ENCODE assay signal across 12 cellular contexts in the genomic region with DNA sequence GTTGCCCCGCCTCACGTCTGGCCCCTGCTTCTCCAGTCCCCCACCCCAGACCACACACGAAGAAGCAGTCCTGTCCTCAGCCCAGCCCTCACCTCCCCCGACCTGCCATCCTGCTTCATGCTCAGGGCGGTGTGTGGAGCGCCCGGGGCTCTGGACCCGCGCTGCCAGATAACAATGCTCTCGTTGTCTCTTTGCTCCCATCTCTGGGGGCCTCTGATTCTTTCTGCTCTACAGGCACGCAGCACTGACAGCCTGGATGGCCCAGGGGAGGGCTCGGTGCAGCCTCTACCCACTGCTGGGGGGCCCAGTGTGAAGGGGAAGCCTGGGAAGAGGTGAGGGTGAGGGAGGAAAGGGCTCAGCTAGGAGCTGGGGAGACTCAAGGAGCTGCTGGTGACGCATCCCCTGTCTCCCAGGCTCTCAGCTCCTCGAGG. TPM values are rescaled to one million over a fixed set of nuclear protein-coding genes. Genes with fewer than 3 reads are reported as not detected.
DNase-seq lines count a peak whose midpoint lies in the region; ATAC-seq and TF ChIP-seq lines count a peak whose summit lies in the region.
"Had no signal": no experiment of that assay in that cellular context is flagged by ENCODE, and none has a peak within 500 bp of the region (broad histone marks: within the 10 kb centered on the region; RNA-seq: fewer than 3 reads in every experiment).

No MANE protein-coding gene starts in this region.

- CTCF ChIA-PET in activated CD8-positive, alpha-beta T cell treated with anti-CD3 and anti-CD28 coated beads, Interleukin-2, amount 10 ng/mL, durations not matched to agents 7 days and 5 days (lab: Charles Lee): no interaction called here
- CTCF ChIA-PET in activated CD8-positive, alpha-beta T cell treated with anti-CD3 and anti-CD28 coated beads for 36 hours (lab: Charles Lee): no interaction called here

- H3K4me1 Mint-ChIP-seq in activated CD8-positive, alpha-beta T cell treated with anti-CD3 and anti-CD28 coated beads, Interleukin-2, amount 10 ng/mL, durations not matched to agents 7 days and 5 days (ENCODE audit: low read depth): peaks cover 27% of the 10 kb centered on the region
- peaks cover 10% of the 10 kb centered on the region for H3K4me1 Mint-ChIP-seq in activated CD8-positive, alpha-beta T cell treated with anti-CD3 and anti-CD28 coated beads for 36 hours (ENCODE audit: low read depth)

- H3K27me3 ChIP-seq in iPS-15b (ENCODE audit: control insufficient read depth, insufficient read depth, low read length) (peaks cover 20% of the 10 kb centered on the region), left lung (no peaks in the 10 kb centered on the region)
- H3K27me3 ChIP-seq: foreskin keratinocyte had no signal

- no peak for DNase-seq in activated CD8-positive, alpha-beta T cell treated with anti-CD3 and anti-CD28 coated beads, Interleukin-2, amount 10 ng/mL, durations not matched to agents 7 days and 5 days
- no peak for DNase-seq in activated CD8-positive, alpha-beta T cell treated with anti-CD3 and anti-CD28 coated beads for 36 hours
- DNase-seq in sciatic nerve (ENCODE audit: low spot score): no peak
- DNase-seq in left lung: no peak
- DNase-seq: foreskin keratinocyte, GM23248, left colon, NCI-H446 treated with DMSO at 0.1 percent for 48 hours had no signal

- ATAC-seq in activated CD8-positive, alpha-beta T cell treated with anti-CD3 and anti-CD28 coated beads, Interleukin-2, amount 10 ng/mL, durations not matched to agents 7 days and 5 days: no peak
- ATAC-seq in activated CD8-positive, alpha-beta T cell treated with anti-CD3 and anti-CD28 coated beads for 36 hours: no peak
- ATAC-seq in sciatic nerve: peak; percentile 39
- no peak for ATAC-seq in SK-N-SH treated with all-trans-retinoic acid at 6 μM for 48 hours
- ATAC-seq in left lung: no peak
- ATAC-seq: activated CD8-positive, alpha-beta memory T cell treated with anti-CD3 and anti-CD28 coated beads, Interleukin-2, amount 10 ng/mL, durations not matched to agents 7 days and 5 days; foreskin keratinocyte; left colon; Panc1 had no signal

- POLR2A ChIA-PET in activated CD8-positive, alpha-beta T cell treated with anti-CD3 and anti-CD28 coated beads, Interleukin-2, amount 10 ng/mL, durations not matched to agents 7 days and 5 days (lab: Charles Lee): no interaction called here
- POLR2A ChIA-PET in activated CD8-positive, alpha-beta T cell treated with anti-CD3 and anti-CD28 coated beads for 36 hours (lab: Charles Lee): interaction anchor here (1.0 kb wide), 1 partner anchor 56 kb away, joined by 3 read pairs; no protein-coding TSS in a partner anchor

- H3K4me1 ChIP-seq in iPS-15b (ENCODE audit: control insufficient read depth, insufficient read depth, low read length) (peaks cover 10% of the 10 kb centered on the region), left lung (peaks cover 0 to 17% of the 10 kb centered on the region in 2 donors)

- no peak overlapping the region for H3K9ac ChIP-seq in iPS-15b (ENCODE audit: low read depth, low read length)
- H3K9ac ChIP-seq: GM23248 had no signal

- no peaks in the 10 kb centered on the region for H3K9me3 Mint-ChIP-seq in activated CD8-positive, alpha-beta T cell treated with anti-CD3 and anti-CD28 coated beads, Interleukin-2, amount 10 ng/mL, durations not matched to agents 7 days and 5 days (ENCODE audit: insufficient read depth)
- H3K9me3 Mint-ChIP-seq in activated CD8-positive, alpha-beta T cell treated with anti-CD3 and anti-CD28 coated beads for 36 hours: no peaks in the 10 kb centered on the region

- H3K9me3 ChIP-seq in iPS-15b (ENCODE audit: control insufficient read depth, insufficient read depth, low read length): no peaks in the 10 kb centered on the region
- no peaks in the 10 kb centered on the region for H3K9me3 ChIP-seq in left lung

- no peak for TF ChIP-seq CTCF in activated CD8-positive, alpha-beta T cell treated with anti-CD3 and anti-CD28 coated beads for 36 hours (IDR thresholded peaks at IDR 0.05)
- TF ChIP-seq CTCF in left lung (IDR thresholded peaks at IDR 0.05): no peak

- intact Hi-C loops in activated CD8-positive, alpha-beta T cell treated with anti-CD3 and anti-CD28 coated beads for 36 hours (cut with micrococcal nuclease): no loop called here
- intact Hi-C loops in sciatic nerve (cut with DNase I): no loop called here
- intact Hi-C loops in left lung (cut with DNase I): no loop called here

- peak overlapping the region; percentile 1 for H3K4me3 Mint-ChIP-seq in activated CD8-positive, alpha-beta T cell treated with anti-CD3 and anti-CD28 coated beads, Interleukin-2, amount 10 ng/mL, durations not matched to agents 7 days and 5 days
- H3K4me3 Mint-ChIP-seq in activated CD8-positive, alpha-beta T cell treated with anti-CD3 and anti-CD28 coated beads for 36 hours: no peak overlapping the region

- no peaks in the 10 kb centered on the region for H3K27me3 Mint-ChIP-seq in activated CD8-positive, alpha-beta T cell treated with anti-CD3 and anti-CD28 coated beads, Interleukin-2, amount 10 ng/mL, durations not matched to agents 7 days and 5 days (ENCODE audit: low read depth)
- H3K27me3 Mint-ChIP-seq in activated CD8-positive, alpha-beta T cell treated with anti-CD3 and anti-CD28 coated beads for 36 hours: no peaks in the 10 kb centered on the region
- H3K27me3 Mint-ChIP-seq: activated CD8-positive, alpha-beta memory T cell treated with anti-CD3 and anti-CD28 coated beads, Interleukin-2, amount 10 ng/mL, durations not matched to agents 7 days and 5 days had no signal

- H3K36me3 Mint-ChIP-seq in activated CD8-positive, alpha-beta T cell treated with anti-CD3 and anti-CD28 coated beads, Interleukin-2, amount 10 ng/mL, durations not matched to agents 7 days and 5 days (ENCODE audit: low read depth): peaks cover 24% of the 10 kb centered on the region
- no peaks in the 10 kb centered on the region for H3K36me3 Mint-ChIP-seq in activated CD8-positive, alpha-beta T cell treated with anti-CD3 and anti-CD28 coated beads for 36 hours (ENCODE audit: low read depth)

- peak overlapping the region; percentile 83 for H3K27ac Mint-ChIP-seq in activated CD8-positive, alpha-beta T cell treated with anti-CD3 and anti-CD28 coated beads, Interleukin-2, amount 10 ng/mL, durations not matched to agents 7 days and 5 days
- no peak overlapping the region for H3K27ac Mint-ChIP-seq in activated CD8-positive, alpha-beta T cell treated with anti-CD3 and anti-CD28 coated beads for 36 hours
- H3K27ac Mint-ChIP-seq: activated CD8-positive, alpha-beta memory T cell treated with anti-CD3 and anti-CD28 coated beads, Interleukin-2, amount 10 ng/mL, durations not matched to agents 7 days and 5 days had no signal

- H3K27ac ChIP-seq in left lung: no peak overlapping the region
- H3K27ac ChIP-seq: foreskin keratinocyte, GM23248 had no signal

- H3K4me3 ChIP-seq in iPS-15b (ENCODE audit: low read depth, low read length) (peak overlapping the region; percentile 8), left lung (no peak overlapping the region)
- H3K4me3 ChIP-seq: GM23248 had no signal

- no peaks in the 10 kb centered on the region for H3K36me3 ChIP-seq in iPS-15b (ENCODE audit: control insufficient read depth, insufficient read depth, low read length)
- H3K36me3 ChIP-seq in left lung: peaks cover 0 to 37% of the 10 kb centered on the region in 2 donors

TF ChIP-seq in SK-N-SH treated with all-trans-retinoic acid at 6 μM for 48 hours, 23 proteins besides CTCF, POLR2A, EP300 and RAD21 (continues in another document):
- TF ChIP-seq ESRRG (CRISPR knock-in tag; IDR thresholded peaks at IDR 0.05) (no peak), CSDC2 (CRISPR knock-in tag; IDR thresholded peaks at IDR 0.05) (no peak), ZNF565 (CRISPR knock-in tag; conservative IDR thresholded peaks at IDR 0.05; ENCODE audit: low read depth) (no peak), TOX (CRISPR knock-in tag; IDR thresholded peaks at IDR 0.05; ENCODE audit: borderline replicate concordance) (no peak), ZNF70 (CRISPR knock-in tag; IDR thresholded peaks at IDR 0.05) (no peak), RARB (CRISPR knock-in tag; IDR thresholded peaks at IDR 0.05) (no peak), GLIS3 (CRISPR knock-in tag; IDR thresholded peaks at IDR 0.05) (no peak), TCF4 (CRISPR knock-in tag; IDR thresholded peaks at IDR 0.05; ENCODE audit: borderline replicate concordance) (no peak)

RNA-seq across cellular contexts. Expression of a gene that starts 2.1 kb away (rescaled TPM):
- total RNA-seq in activated CD8-positive, alpha-beta T cell treated with anti-CD3 and anti-CD28 coated beads, Interleukin-2, amount 10 ng/mL, durations not matched to agents 7 days and 5 days: 10 to 100 TPM; 66.6 to 71.0 TPM
- 10 to 100 TPM; 27.1 to 29.8 TPM for total RNA-seq in activated CD8-positive, alpha-beta T cell treated with anti-CD3 and anti-CD28 coated beads for 36 hours
- 26.8 TPM for total RNA-seq in sciatic nerve
- 10 to 100 TPM; 11.4 to 11.9 TPM for total RNA-seq in left lung

RNA-seq across cellular contexts. Expression of a gene that starts 19.4 kb away (rescaled TPM):
- total RNA-seq in activated CD8-positive, alpha-beta T cell treated with anti-CD3 and anti-CD28 coated beads, Interleukin-2, amount 10 ng/mL, durations not matched to agents 7 days and 5 days: 10 to 100 TPM; 48.0 to 54.6 TPM
- 10 to 100 TPM; 40.7 to 41.1 TPM for total RNA-seq in activated CD8-positive, alpha-beta T cell treated with anti-CD3 and anti-CD28 coated beads for 36 hours
- total RNA-seq in sciatic nerve: 29.4 TPM
- 10 to 100 TPM; 21.8 to 22.2 TPM for total RNA-seq in left lung

RNA-seq across cellular contexts. Expression of a gene that starts 20.6 kb away (rescaled TPM):
- under 1 TPM in 1 of 2 experiments, not detected in 1; 0.65 TPM for total RNA-seq in activated CD8-positive, alpha-beta T cell treated with anti-CD3 and anti-CD28 coated beads, Interleukin-2, amount 10 ng/mL, durations not matched to agents 7 days and 5 days
- under 1 TPM; 0.85 to 0.95 TPM for total RNA-seq in activated CD8-positive, alpha-beta T cell treated with anti-CD3 and anti-CD28 coated beads for 36 hours
- 79.7 TPM for total RNA-seq in sciatic nerve
- 10 to 100 TPM; 38.3 to 39.7 TPM for total RNA-seq in left lung
- total RNA-seq: activated CD8-positive, alpha-beta memory T cell treated with anti-CD3 and anti-CD28 coated beads, Interleukin-2, amount 10 ng/mL, durations not matched to agents 7 days and 5 days had no signal

RNA-seq across cellular contexts. Expression of a gene that starts 29.1 kb away (rescaled TPM):
- 10 to 100 TPM; 10.5 to 12.4 TPM for total RNA-seq in activated CD8-positive, alpha-beta T cell treated with anti-CD3 and anti-CD28 coated beads, Interleukin-2, amount 10 ng/mL, durations not matched to agents 7 days and 5 days
- 1 to 10 TPM; 4.5 to 7.8 TPM for total RNA-seq in activated CD8-positive, alpha-beta T cell treated with anti-CD3 and anti-CD28 coated beads for 36 hours
- 12.3 TPM for total RNA-seq in sciatic nerve
- 1 to 10 TPM; 6.6 to 9.9 TPM for total RNA-seq in left lung

RNA-seq across cellular contexts. Expression of a gene that starts 32.0 kb away (rescaled TPM):
- 10 to 100 TPM; 44.1 to 48.2 TPM for total RNA-seq in activated CD8-positive, alpha-beta T cell treated with anti-CD3 and anti-CD28 coated beads, Interleukin-2, amount 10 ng/mL, durations not matched to agents 7 days and 5 days
- total RNA-seq in activated CD8-positive, alpha-beta T cell treated with anti-CD3 and anti-CD28 coated beads for 36 hours: 10 to 100 TPM; 37.2 to 41.3 TPM
- total RNA-seq in sciatic nerve: 45.6 TPM
- total RNA-seq in left lung: 10 to 100 TPM; 59.6 to 90.3 TPM

Comparison
In these comparisons a context has a peak if more than half of its experiments do, and no peak if none do; other contexts are left out.
1. RNA of a gene that starts 20.6 kb away (total RNA-seq): 79.7 TPM in sciatic nerve (single experiment) and 38.3 to 39.7 TPM in left lung; 0.85 to 0.95 TPM in activated CD8-positive, alpha-beta T cell treated with anti-CD3 and anti-CD28 coated beads for 36 hours and 0.65 TPM in activated CD8-positive, alpha-beta T cell treated with anti-CD3 and anti-CD28 coated beads, Interleukin-2, amount 10 ng/mL, durations not matched to agents 7 days and 5 days; every median in the first group is over 10 times any median in the second.